Comparison of ENCODE assay signal across 8 cellular contexts in the genomic region with DNA sequence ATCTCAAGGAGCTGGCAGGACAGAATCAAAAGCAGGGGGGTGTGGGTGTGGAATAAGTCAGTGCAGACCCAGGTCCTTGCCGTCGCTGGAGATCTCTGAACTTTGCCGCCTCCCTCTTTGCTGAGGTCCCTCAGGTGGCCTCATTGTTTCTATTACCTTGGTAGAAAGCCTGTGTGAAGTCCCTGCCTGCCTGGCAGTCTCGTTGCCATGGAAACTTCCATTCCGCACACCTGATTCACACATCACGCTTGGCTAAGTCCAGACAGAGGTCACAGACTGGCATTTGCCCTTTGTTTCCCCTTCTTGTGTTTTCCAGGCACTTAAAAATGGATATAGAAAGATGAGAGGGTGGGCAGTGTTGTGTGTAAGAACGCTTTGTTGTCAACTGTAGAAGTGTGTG.
DNase-seq lines count a peak whose midpoint lies in the region; ATAC-seq and TF ChIP-seq lines count a peak whose summit lies in the region.

No MANE protein-coding gene starts in this region.

- H3K4me3 Mint-ChIP-seq in CD14-positive monocyte, result no peak overlapping the region

- H3K36me3 Mint-ChIP-seq in CD14-positive monocyte, result no peaks in the 10 kb centered on the region

- peaks cover 2 to 18% (median 9%) of the 10 kb centered on the region in 7 donors for H3K9me3 Mint-ChIP-seq in CD14-positive monocyte

- peak; percentile 87 for ATAC-seq in GM21447 (IDR thresholded peaks at IDR 0.05; ENCODE audit: unreplicated experiment)

- intact Hi-C loops in CD14-positive monocyte (cut with micrococcal nuclease) (no loop called here), posterior vena cava (cut with DNase I) (no loop called here)

- peaks cover 6% of the 10 kb centered on the region for H3K4me1 Mint-ChIP-seq in CD14-positive monocyte

- DNase-seq in COLO668 (lab: John Stamatoyannopoulos, UW; ENCODE audit: unreplicated experiment) (peak; percentile 5), NCI-H2196 treated with DMSO at 0.1 percent for 48 hours (lab: John Stamatoyannopoulos, UW; ENCODE audit: unreplicated experiment) (peak; percentile 19), iPS DF 19.7 (ENCODE audit: low read depth, low spot score) (peak; percentile 75), CD14-positive monocyte (ENCODE audit: low spot score) (no peak), NCI-H1694 treated with DMSO at 0.1 percent for 48 hours (lab: John Stamatoyannopoulos, UW) (no peak), anterior cingulate cortex (lab: John Stamatoyannopoulos, UW) (no peak), posterior vena cava (ENCODE audit: low spot score) (no peak)

- peak overlapping the region in 1 of 7 donors; percentile 33 for H3K27ac Mint-ChIP-seq in CD14-positive monocyte

- peaks cover 0 to 4% (median 2%) of the 10 kb centered on the region in 3 donors for H3K27me3 Mint-ChIP-seq in CD14-positive monocyte (ENCODE audit: low read depth in 3 of 3)

- no peak for TF ChIP-seq CTCF in CD14-positive monocyte (IDR thresholded peaks at IDR 0.05)

Comparison
In these comparisons a context has a peak if more than half of its experiments do, and no peak if none do; other contexts are left out.
1. DNase-seq: peak in COLO668 (single experiment), NCI-H2196 treated with DMSO at 0.1 percent for 48 hours (single experiment) and iPS DF 19.7 (single experiment); none in CD14-positive monocyte (single experiment), NCI-H1694 treated with DMSO at 0.1 percent for 48 hours (single experiment), anterior cingulate cortex (0 of 58) and posterior vena cava (single experiment).